In the genomic region with DNA sequence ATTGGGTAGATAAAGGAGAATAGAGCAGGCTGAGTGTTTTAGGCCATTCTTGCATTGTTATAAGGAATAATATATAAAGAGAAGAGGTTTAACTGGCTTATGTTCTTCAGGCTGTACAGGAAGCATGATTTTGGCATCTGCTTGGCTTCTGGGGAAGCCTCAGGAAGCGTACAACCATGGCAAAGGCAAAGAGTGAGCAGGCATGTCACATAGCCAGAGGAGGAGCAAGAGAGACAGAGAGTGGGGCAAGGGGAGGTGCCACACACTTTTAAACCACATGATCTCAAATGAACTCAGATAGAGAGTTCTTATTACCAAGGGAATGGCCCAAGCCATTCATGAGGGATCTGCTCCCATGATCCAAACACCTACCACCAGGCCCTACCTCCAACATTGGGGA, we compare ENCODE assay signal across 17 cellular contexts.
"Had no signal": no experiment of that assay in that cellular context is flagged by ENCODE, and none has a peak within 500 bp of the region (broad histone marks: within the 10 kb centered on the region; RNA-seq: fewer than 3 reads in every experiment).

No MANE protein-coding gene starts in this region.

- H3K4me1 ChIP-seq: parathyroid adenoma had no signal

- ATAC-seq: activated CD4-positive, alpha-beta T cell treated with anti-CD3 and anti-CD28 coated beads for 36 hours; activated CD8-positive, alpha-beta memory T cell treated with anti-CD3 and anti-CD28 coated beads, Interleukin-2, amount 10 ng/mL, durations not matched to agents 7 days and 5 days; activated naive CD8-positive, alpha-beta T cell treated with anti-CD3 and anti-CD28 coated beads, Interleukin-2, amount 50 U/mL, for 24 hours; left ventricle myocardium superior; natural killer cell; stimulated activated naive CD8-positive, alpha-beta T cell treated with anti-CD3 and anti-CD28 coated beads, Interleukin-15, amount 100 ng/mL, for 72 hours had no signal

- H3K9ac ChIP-seq: parathyroid adenoma had no signal

- H2AFZ ChIP-seq: parathyroid adenoma had no signal

- H3K27me3 ChIP-seq: neutrophil had no signal

- H3K9me3 ChIP-seq: neutrophil had no signal

- DNase-seq: activated CD4-positive, alpha-beta memory T cell treated with anti-CD3 and anti-CD28 coated beads for 36 hours; activated CD4-positive, alpha-beta T cell treated with anti-CD3 and anti-CD28 coated beads for 36 hours; activated CD8-positive, alpha-beta memory T cell treated with anti-CD3 and anti-CD28 coated beads, Interleukin-2, amount 10 ng/mL, durations not matched to agents 7 days and 5 days; activated naive CD4-positive, alpha-beta T cell treated with anti-CD3 and anti-CD28 coated beads for 36 hours; activated naive CD8-positive, alpha-beta T cell treated with anti-CD3 and anti-CD28 coated beads, Interleukin-2, amount 50 U/mL, for 24 hours; activated T-cell treated with anti-CD3 and anti-CD28 coated beads, Interleukin-2, amount 50 U/mL, for 1 hour; aorta; effector CD8-positive, alpha-beta T cell; foreskin fibroblast; hippocampal formation; kidney glomerular epithelial cell; left ventricle myocardium superior; natural killer cell; stimulated activated CD4-positive, alpha-beta T cell treated with anti-CD3 and anti-CD28 coated beads, Interleukin-1b, Interleukin-23, amount 100 ng/mL, for 48 hours; stimulated activated naive CD8-positive, alpha-beta T cell treated with anti-CD3 and anti-CD28 coated beads, Interleukin-15, amount 100 ng/mL, for 72 hours had no signal

- H3K27ac ChIP-seq: neutrophil, parathyroid adenoma had no signal

- H3K36me3 ChIP-seq: neutrophil had no signal

- H3K79me2 ChIP-seq: parathyroid adenoma had no signal
